ENCODE assay signal across 8 cellular contexts in the genomic region with DNA sequence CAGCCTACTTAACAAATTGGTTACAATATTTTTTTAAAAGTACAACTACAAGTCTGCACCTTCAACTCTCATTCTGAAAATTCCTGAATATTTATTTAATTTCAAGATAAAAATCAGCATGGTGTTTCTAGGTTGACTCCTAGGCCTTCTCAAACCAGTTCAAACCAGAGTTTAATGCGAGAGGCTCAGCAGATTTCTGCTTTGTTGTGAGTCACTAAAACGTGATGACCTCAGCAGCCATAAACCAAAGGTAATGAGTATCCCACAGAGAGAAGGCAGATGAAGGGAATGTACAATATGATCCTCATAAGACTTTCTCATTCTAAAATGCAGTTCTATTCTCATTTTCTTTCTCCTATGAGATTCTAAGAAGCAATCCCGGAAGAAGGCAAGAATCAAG. TPM values are rescaled to one million over a fixed set of nuclear protein-coding genes. Genes with fewer than 3 reads are reported as not detected.
DNase-seq lines count a peak whose midpoint lies in the region; ATAC-seq and TF ChIP-seq lines count a peak whose summit lies in the region.

No MANE protein-coding gene starts in this region.

- H3K27me3 ChIP-seq in H7 (ENCODE audit: control insufficient read depth, insufficient read depth, low read length): no peaks in the 10 kb centered on the region

- H3K27me3 Mint-ChIP-seq in natural killer cell (ENCODE audit: low read depth in 2 of 2): no peaks in the 10 kb centered on the region

- peak overlapping the region; percentile 81 for H3K4me3 ChIP-seq in SK-N-MC
- no peak overlapping the region for H3K4me3 ChIP-seq in H7 (ENCODE audit: insufficient read depth, low read depth, low read length)

- peak overlapping the region; percentile 85 for H3K9ac ChIP-seq in SK-N-MC (ENCODE audit: insufficient read length)

- no peaks in the 10 kb centered on the region for H3K9me3 ChIP-seq in SK-N-MC (ENCODE audit: low read depth, low read length)

- peaks cover 29 to 32% of the 10 kb centered on the region in 2 donors for H3K4me1 Mint-ChIP-seq in natural killer cell

- intact Hi-C loops in natural killer cell (cut with micrococcal nuclease): no loop called here

- no peak for TF ChIP-seq CTCF in natural killer cell (IDR thresholded peaks at IDR 0.05)

- H3K27ac ChIP-seq in SK-N-MC: peak overlapping the region; percentile 30; the same call in 1 of the 2 replicates

- peak overlapping the region; percentile 86 to 90 for H3K27ac Mint-ChIP-seq in natural killer cell

- DNase-seq in CD1c-positive myeloid dendritic cell (ENCODE audit: extremely low spot score): peak; percentile 43
- DNase-seq in HPDE6-E6E7 (ENCODE audit: extremely low spot score): peak; percentile 59
- DNase-seq in SK-N-MC (ENCODE audit: low read depth, low spot score): peak; percentile 28
- DNase-seq in dermis blood vessel endothelial cell: peak; percentile 74
- no peak for DNase-seq in natural killer cell
- DNase-seq in anterior cingulate cortex (lab: John Stamatoyannopoulos, UW): no peak
- DNase-seq in H7: no peak

- no peaks in the 10 kb centered on the region for H3K36me3 Mint-ChIP-seq in natural killer cell

- H3K4me3 Mint-ChIP-seq in natural killer cell: peak overlapping the region; percentile 89

- H3K36me3 ChIP-seq in SK-N-MC (ENCODE audit: insufficient read depth, low read length) (peaks cover 39% of the 10 kb centered on the region), H7 (replicated peaks; ENCODE audit: control insufficient read depth, insufficient read depth, low read length) (peaks cover 10% of the 10 kb centered on the region)

- ATAC-seq in natural killer cell (no peak), HG03354 (IDR thresholded peaks at IDR 0.05; ENCODE audit: poor library complexity, severe bottlenecking, unreplicated experiment) (no peak)

- no peaks in the 10 kb centered on the region for H3K9me3 Mint-ChIP-seq in natural killer cell

RNA-seq across cellular contexts. Expression of a gene that starts 1.5 kb away (rescaled TPM):
- 22.3 and 26.1 TPM in 2 replicates for total RNA-seq in dermis blood vessel endothelial cell
- total RNA-seq in natural killer cell: 10 to 100 TPM; 37.0 to 49.5 (median 40.5) TPM
- total RNA-seq in H7 (2014; rRNA removed; shearing (Covaris generic)): 14.4 and 19.3 TPM in 2 replicates

RNA-seq across cellular contexts. Expression of a gene that starts 15.1 kb away (rescaled TPM):
- not detected in 2 replicates for total RNA-seq in dermis blood vessel endothelial cell
- total RNA-seq in natural killer cell: not detected
- total RNA-seq in H7 (2014; rRNA removed; shearing (Covaris generic)): not detected in 2 replicates

Comparison
In these comparisons a context has a peak if more than half of its experiments do, and no peak if none do; other contexts are left out.
1. DNase-seq: peak in CD1c-positive myeloid dendritic cell (single experiment), HPDE6-E6E7 (single experiment), SK-N-MC (single experiment) and dermis blood vessel endothelial cell (single experiment); none in natural killer cell (single experiment), anterior cingulate cortex (0 of 58) and H7 (single experiment).